In genomic region chr2:200308421-200309295, GRCh38 we compare ENCODE assay signal across 9 cellular contexts. TPM values are rescaled to one million over a fixed set of nuclear protein-coding genes. Genes with fewer than 3 reads are reported as not detected.
DNase-seq lines count a peak whose midpoint lies in the region; ATAC-seq and TF ChIP-seq lines count a peak whose summit lies in the region.
"Had no signal": no experiment of that assay in that cellular context is flagged by ENCODE, and none has a peak within 500 bp of the region (broad histone marks: within the 10 kb centered on the region; RNA-seq: fewer than 3 reads in every experiment).

No MANE protein-coding gene starts in this region.

- H3K36me3 Mint-ChIP-seq in endothelial cell (ENCODE audit: low read depth, unreplicated experiment), result no peaks in the 10 kb centered on the region

- no peak for TF ChIP-seq CTCF in endothelial cell (IDR thresholded peaks at IDR 0.05; ENCODE audit: unreplicated experiment)
- TF ChIP-seq CTCF in parathyroid adenoma (IDR thresholded peaks at IDR 0.05), result peak; percentile 6

- H3K36me3 ChIP-seq in parathyroid adenoma (ENCODE audit: control insufficient read depth, insufficient read depth, low read length), result no peaks in the 10 kb centered on the region
- H3K36me3 ChIP-seq: neutrophil had no signal

- peak overlapping the region; percentile 70 for H3K4me3 ChIP-seq in parathyroid adenoma (ENCODE audit: low read depth, low read length)

- H3K9me3 Mint-ChIP-seq in endothelial cell (ENCODE audit: unreplicated experiment), result no peaks in the 10 kb centered on the region

- H3K4me3 Mint-ChIP-seq in endothelial cell (ENCODE audit: unreplicated experiment), result peak overlapping the region; percentile 96

- H3K27ac Mint-ChIP-seq in endothelial cell (ENCODE audit: unreplicated experiment), result peak overlapping the region; percentile 91

- peaks cover 22% of the 10 kb centered on the region for H3K79me2 ChIP-seq in parathyroid adenoma

- peak overlapping the region; percentile 58 for H3K27ac ChIP-seq in parathyroid adenoma
- H3K27ac ChIP-seq in substantia nigra (ENCODE audit: low read depth, low read length, poor library complexity, severe bottlenecking), result no peak overlapping the region
- H3K27ac ChIP-seq: neutrophil had no signal

- peaks cover 15% of the 10 kb centered on the region for H3K4me1 ChIP-seq in parathyroid adenoma

- no peak overlapping the region for H3K9ac ChIP-seq in parathyroid adenoma

- no peaks in the 10 kb centered on the region for H3K27me3 ChIP-seq in parathyroid adenoma (ENCODE audit: control insufficient read depth, insufficient read depth, low read length)

- H3K27me3 Mint-ChIP-seq in endothelial cell (ENCODE audit: unreplicated experiment), result peaks cover 8% of the 10 kb centered on the region

- DNase-seq in EH (ENCODE audit: low read depth), result peak; percentile 58
- peak; percentile 27 to 60 for DNase-seq in NCI-H526 (lab: John Stamatoyannopoulos, UW)
- DNase-seq in endothelial cell (ENCODE audit: low spot score), result no peak
- DNase-seq in SK-N-DZ (ENCODE audit: low spot score), result no peak
- DNase-seq in erythroblast (lab: John Stamatoyannopoulos, UW), result no peak
- no peak for DNase-seq in substantia nigra (lab: John Stamatoyannopoulos, UW)

- peaks cover 41% of the 10 kb centered on the region for H3K4me1 Mint-ChIP-seq in endothelial cell (ENCODE audit: unreplicated experiment)

- H3K4me2 ChIP-seq in parathyroid adenoma (ENCODE audit: low read length), result peak overlapping the region; percentile 73

- no peaks in the 10 kb centered on the region for H3K9me3 ChIP-seq in parathyroid adenoma (ENCODE audit: control insufficient read depth, low read length)
- H3K9me3 ChIP-seq: neutrophil had no signal

- no peak for TF ChIP-seq POLR2A in erythroblast (IDR thresholded peaks at IDR 0.05; ENCODE audit: low read length)

- ATAC-seq in HG02610 (IDR thresholded peaks at IDR 0.05; ENCODE audit: unreplicated experiment), result no peak

- H2AFZ ChIP-seq in parathyroid adenoma, result no peak overlapping the region

RNA-seq across cellular contexts. Expression of gene SPATS2L, which starts 2.2 kb away (rescaled TPM):
- 72.9 TPM for total RNA-seq in endothelial cell (ENCODE audit: unreplicated experiment)
- polyA plus RNA-seq in SK-N-DZ (2014; cell fraction: cytosol; rRNA removed), result 13.2 and 24.2 TPM in 2 replicates
- polyA plus RNA-seq in SK-N-DZ (2014; cell fraction: nucleus; rRNA removed), result 8.7 and 16.3 TPM in 2 replicates

Comparison
In these comparisons a context has a peak if more than half of its experiments do, and no peak if none do; other contexts are left out.
1. DNase-seq: peak in EH (single experiment) and NCI-H526 (2 of 2); none in endothelial cell (single experiment), SK-N-DZ (single experiment), erythroblast (0 of 2) and substantia nigra (0 of 49).